ENCODE assay signal across 19 cellular contexts in genomic region chr5:173628501-173628900, GRCh38.
"Had no signal": no experiment of that assay in that cellular context is flagged by ENCODE, and none has a peak within 500 bp of the region (broad histone marks: within the 10 kb centered on the region; RNA-seq: fewer than 3 reads in every experiment).

No MANE protein-coding gene starts in this region.

- H3K4me1 ChIP-seq: pancreas, testis had no signal

- DNase-seq: activated CD4-positive, alpha-beta T cell treated with anti-CD3 and anti-CD28 coated beads for 1 hour; activated CD4-positive, alpha-beta T cell treated with anti-CD3 and anti-CD28 coated beads, Interleukin-2, amount 50 U/mL, for 4 hours; activated gamma-delta T cell; foreskin fibroblast; left ventricle myocardium superior; naive thymus-derived CD4-positive, alpha-beta T cell; pancreas; stimulated activated CD4-positive, alpha-beta T cell treated with anti-CD3 and anti-CD28 coated beads, Interleukin-4, amount 100 ng/mL, for 1 hour; stimulated activated naive CD8-positive, alpha-beta T cell treated with anti-CD3 and anti-CD28 coated beads, Interleukin-15, amount 100 ng/mL, for 72 hours; T-helper 17 cell; testis had no signal

- H3K36me3 ChIP-seq: neutrophil, pancreas, right lobe of liver had no signal

- H3K4me2 ChIP-seq: hepatocyte had no signal

- H3K79me2 ChIP-seq: hepatocyte had no signal

- H3K27ac ChIP-seq: epithelial cell of prostate, hepatocyte, neutrophil, pancreas, testis, VCaP had no signal

- H3K4me3 Mint-ChIP-seq: activated naive CD4-positive, alpha-beta T cell treated with anti-CD3 and anti-CD28 coated beads, Interleukin-2, amount 50 U/mL, for 24 hours; memory B cell; naive thymus-derived CD4-positive, alpha-beta T cell; stimulated activated naive CD8-positive, alpha-beta T cell treated with anti-CD3 and anti-CD28 coated beads, Interleukin-15, amount 100 ng/mL, for 72 hours; T-helper 17 cell had no signal

- H3K36me3 Mint-ChIP-seq: activated naive CD4-positive, alpha-beta T cell treated with anti-CD3 and anti-CD28 coated beads, Interleukin-2, amount 50 U/mL, for 24 hours; memory B cell; naive thymus-derived CD4-positive, alpha-beta T cell had no signal

- H3K4me1 Mint-ChIP-seq: activated naive CD4-positive, alpha-beta T cell treated with anti-CD3 and anti-CD28 coated beads, Interleukin-2, amount 50 U/mL, for 24 hours; stimulated activated naive CD8-positive, alpha-beta T cell treated with anti-CD3 and anti-CD28 coated beads, Interleukin-15, amount 100 ng/mL, for 72 hours had no signal

- H3K27me3 Mint-ChIP-seq: memory B cell had no signal

- H2AFZ ChIP-seq: hepatocyte had no signal

- ATAC-seq: left ventricle myocardium superior; naive thymus-derived CD4-positive, alpha-beta T cell; pancreas; stimulated activated naive CD8-positive, alpha-beta T cell treated with anti-CD3 and anti-CD28 coated beads, Interleukin-15, amount 100 ng/mL, for 72 hours; T-helper 17 cell had no signal

- H3K9me3 ChIP-seq: neutrophil, pancreas, right lobe of liver, testis had no signal

- H3K9me3 Mint-ChIP-seq: activated naive CD4-positive, alpha-beta T cell treated with anti-CD3 and anti-CD28 coated beads, Interleukin-2, amount 50 U/mL, for 24 hours; memory B cell; naive thymus-derived CD4-positive, alpha-beta T cell; stimulated activated naive CD8-positive, alpha-beta T cell treated with anti-CD3 and anti-CD28 coated beads, Interleukin-15, amount 100 ng/mL, for 72 hours had no signal

- H3K4me3 ChIP-seq: hepatocyte, pancreas, right lobe of liver, smooth muscle cell, testis had no signal

- H3K27me3 ChIP-seq: hepatocyte, neutrophil, pancreas, right lobe of liver, testis had no signal

- H3K27ac Mint-ChIP-seq: activated naive CD4-positive, alpha-beta T cell treated with anti-CD3 and anti-CD28 coated beads, Interleukin-2, amount 50 U/mL, for 24 hours; memory B cell; naive thymus-derived CD4-positive, alpha-beta T cell; T-helper 17 cell had no signal
